In the genomic region with DNA sequence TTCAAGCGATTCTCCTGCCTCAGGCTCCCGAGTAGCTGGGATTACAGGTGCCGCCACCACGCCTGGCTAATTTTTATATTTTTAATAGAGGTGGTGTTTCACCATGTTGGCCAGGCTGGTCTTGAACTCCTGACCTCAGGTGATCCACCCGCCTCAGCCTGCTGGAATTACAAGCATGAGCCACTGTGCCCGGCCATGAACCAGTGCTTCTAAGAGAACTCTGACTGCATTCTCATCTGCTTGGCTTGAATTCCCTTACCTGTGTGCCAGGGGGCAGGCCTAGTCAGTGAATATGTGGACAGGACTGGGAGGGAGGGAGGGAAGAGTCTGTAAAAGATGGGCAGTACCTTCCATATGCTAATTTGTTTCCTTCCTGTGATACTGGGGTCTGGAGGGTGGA, we compare ENCODE assay signal across 2 cellular contexts.
TF ChIP-seq lines count a peak whose summit lies in the region.

No MANE protein-coding gene starts in this region.

TF ChIP-seq in GM23338, 12 proteins besides CTCF, POLR2A, EP300 and RAD21 (continued from another document and continues in another):
- TF ChIP-seq, protein P1, sequence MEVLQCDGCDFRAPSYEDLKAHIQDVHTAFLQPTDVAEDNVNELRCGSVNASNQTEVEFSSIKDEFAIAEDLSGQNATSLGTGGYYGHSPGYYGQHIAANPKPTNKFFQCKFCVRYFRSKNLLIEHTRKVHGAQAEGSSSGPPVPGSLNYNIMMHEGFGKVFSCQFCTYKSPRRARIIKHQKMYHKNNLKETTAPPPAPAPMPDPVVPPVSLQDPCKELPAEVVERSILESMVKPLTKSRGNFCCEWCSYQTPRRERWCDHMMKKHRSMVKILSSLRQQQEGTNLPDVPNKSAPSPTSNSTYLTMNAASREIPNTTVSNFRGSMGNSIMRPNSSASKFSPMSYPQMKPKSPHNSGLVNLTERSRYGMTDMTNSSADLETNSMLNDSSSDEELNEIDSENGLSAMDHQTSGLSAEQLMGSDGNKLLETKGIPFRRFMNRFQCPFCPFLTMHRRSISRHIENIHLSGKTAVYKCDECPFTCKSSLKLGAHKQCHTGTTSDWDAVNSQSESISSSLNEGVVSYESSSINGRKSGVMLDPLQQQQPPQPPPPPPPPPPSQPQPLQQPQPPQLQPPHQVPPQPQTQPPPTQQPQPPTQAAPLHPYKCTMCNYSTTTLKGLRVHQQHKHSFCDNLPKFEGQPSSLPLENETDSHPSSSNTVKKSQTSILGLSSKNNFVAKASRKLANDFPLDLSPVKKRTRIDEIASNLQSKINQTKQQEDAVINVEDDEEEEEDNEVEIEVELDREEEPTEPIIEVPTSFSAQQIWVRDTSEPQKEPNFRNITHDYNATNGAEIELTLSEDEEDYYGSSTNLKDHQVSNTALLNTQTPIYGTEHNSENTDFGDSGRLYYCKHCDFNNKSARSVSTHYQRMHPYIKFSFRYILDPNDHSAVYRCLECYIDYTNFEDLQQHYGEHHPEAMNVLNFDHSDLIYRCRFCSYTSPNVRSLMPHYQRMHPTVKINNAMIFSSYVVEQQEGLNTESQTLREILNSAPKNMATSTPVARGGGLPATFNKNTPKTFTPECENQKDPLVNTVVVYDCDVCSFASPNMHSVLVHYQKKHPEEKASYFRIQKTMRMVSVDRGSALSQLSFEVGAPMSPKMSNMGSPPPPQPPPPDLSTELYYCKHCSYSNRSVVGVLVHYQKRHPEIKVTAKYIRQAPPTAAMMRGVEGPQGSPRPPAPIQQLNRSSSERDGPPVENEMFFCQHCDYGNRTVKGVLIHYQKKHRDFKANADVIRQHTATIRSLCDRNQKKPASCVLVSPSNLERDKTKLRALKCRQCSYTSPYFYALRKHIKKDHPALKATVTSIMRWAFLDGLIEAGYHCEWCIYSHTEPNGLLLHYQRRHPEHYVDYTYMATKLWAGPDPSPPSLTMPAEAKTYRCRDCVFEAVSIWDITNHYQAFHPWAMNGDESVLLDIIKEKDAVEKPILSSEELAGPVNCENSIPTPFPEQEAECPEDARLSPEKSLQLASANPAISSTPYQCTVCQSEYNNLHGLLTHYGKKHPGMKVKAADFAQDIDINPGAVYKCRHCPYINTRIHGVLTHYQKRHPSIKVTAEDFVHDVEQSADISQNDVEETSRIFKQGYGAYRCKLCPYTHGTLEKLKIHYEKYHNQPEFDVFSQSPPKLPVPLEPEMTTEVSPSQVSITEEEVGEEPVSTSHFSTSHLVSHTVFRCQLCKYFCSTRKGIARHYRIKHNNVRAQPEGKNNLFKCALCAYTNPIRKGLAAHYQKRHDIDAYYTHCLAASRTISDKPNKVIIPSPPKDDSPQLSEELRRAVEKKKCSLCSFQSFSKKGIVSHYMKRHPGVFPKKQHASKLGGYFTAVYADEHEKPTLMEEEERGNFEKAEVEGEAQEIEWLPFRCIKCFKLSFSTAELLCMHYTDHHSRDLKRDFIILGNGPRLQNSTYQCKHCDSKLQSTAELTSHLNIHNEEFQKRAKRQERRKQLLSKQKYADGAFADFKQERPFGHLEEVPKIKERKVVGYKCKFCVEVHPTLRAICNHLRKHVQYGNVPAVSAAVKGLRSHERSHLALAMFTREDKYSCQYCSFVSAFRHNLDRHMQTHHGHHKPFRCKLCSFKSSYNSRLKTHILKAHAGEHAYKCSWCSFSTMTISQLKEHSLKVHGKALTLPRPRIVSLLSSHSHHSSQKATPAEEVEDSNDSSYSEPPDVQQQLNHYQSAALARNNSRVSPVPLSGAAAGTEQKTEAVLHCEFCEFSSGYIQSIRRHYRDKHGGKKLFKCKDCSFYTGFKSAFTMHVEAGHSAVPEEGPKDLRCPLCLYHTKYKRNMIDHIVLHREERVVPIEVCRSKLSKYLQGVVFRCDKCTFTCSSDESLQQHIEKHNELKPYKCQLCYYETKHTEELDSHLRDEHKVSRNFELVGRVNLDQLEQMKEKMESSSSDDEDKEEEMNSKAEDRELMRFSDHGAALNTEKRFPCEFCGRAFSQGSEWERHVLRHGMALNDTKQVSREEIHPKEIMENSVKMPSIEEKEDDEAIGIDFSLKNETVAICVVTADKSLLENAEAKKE (CRISPR knock-in tag; IDR thresholded peaks at IDR 0.05) = no peak
- no peak for TF ChIP-seq EZH2phosphoT487 (IDR thresholded peaks at IDR 0.05; ENCODE audit: unreplicated experiment)
- no peak for TF ChIP-seq EZH2 (IDR thresholded peaks at IDR 0.05; ENCODE audit: low read depth, unreplicated experiment)
- TF ChIP-seq POLR2AphosphoS5 (IDR thresholded peaks at IDR 0.05; ENCODE audit: low read depth) = no peak
- no peak for TF ChIP-seq STAT1 (IDR thresholded peaks at IDR 0.05; ENCODE audit: unreplicated experiment)
- TF ChIP-seq ZNF114 (CRISPR knock-in tag; IDR thresholded peaks at IDR 0.05) = no peak
- TF ChIP-seq ETS1 (IDR thresholded peaks at IDR 0.05) = no peak
- TF ChIP-seq NANOG (IDR thresholded peaks at IDR 0.05; ENCODE audit: borderline replicate concordance) = no peak
- TF ChIP-seq REST (IDR thresholded peaks at IDR 0.05; ENCODE audit: unreplicated experiment) = no peak
- TF ChIP-seq ZNF331 (CRISPR knock-in tag; IDR thresholded peaks at IDR 0.05; ENCODE audit: low read depth) = no peak

TF ChIP-seq in WTC11, 78 proteins besides CTCF, POLR2A, EP300 and RAD21 (continued from another document):
- TF ChIP-seq ZNF532 (CRISPR knock-in tag; IDR thresholded peaks at IDR 0.05; ENCODE audit: borderline replicate concordance) (no peak), JUN (CRISPR knock-in tag; IDR thresholded peaks at IDR 0.05) (no peak)
